ENCODE assay signal across 1 cellular context in the genomic region with DNA sequence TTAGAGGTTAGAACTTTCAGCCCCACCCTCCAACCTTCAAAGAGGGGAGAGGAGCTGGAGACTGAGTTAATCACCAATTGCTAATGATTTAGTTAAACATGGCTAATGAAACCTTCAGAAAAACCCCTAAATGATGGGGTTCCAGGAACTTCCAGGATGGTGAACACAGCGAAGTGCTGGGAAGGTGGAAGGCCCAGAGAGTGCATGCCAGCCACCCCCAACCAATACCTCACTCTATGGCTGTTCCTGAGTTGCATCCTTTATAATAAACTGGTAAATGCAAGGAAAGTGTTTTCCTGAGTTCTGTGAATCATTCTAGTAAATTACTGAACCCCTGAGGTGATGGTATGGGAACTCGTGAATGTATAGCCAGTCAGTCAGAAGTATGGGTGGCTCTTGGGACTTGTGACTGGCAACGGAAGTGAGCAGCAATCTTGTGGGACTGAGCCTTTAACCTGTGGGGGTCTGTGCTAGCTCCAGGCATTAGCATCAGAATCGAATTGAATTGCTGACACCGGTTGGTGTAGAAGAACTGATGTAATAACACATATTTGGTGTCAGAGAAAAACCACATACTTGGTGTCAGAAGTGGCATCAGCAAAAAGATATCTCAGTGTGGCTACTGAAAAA.
TF ChIP-seq lines count a peak whose summit lies in the region.

No MANE protein-coding gene starts in this region.

TF ChIP-seq in H1, 55 proteins besides CTCF, POLR2A, EP300 and RAD21:
- TF ChIP-seq SP2 (IDR thresholded peaks at IDR 0.05; ENCODE audit: low read length) = no peak
- no peak for TF ChIP-seq RNF2 (IDR thresholded peaks at IDR 0.05; ENCODE audit: borderline replicate concordance, low read depth, low read length, missing control alignments, poor library complexity, severe bottlenecking)
- no peak for TF ChIP-seq RXRA (IDR thresholded peaks at IDR 0.05; ENCODE audit: insufficient read depth, low read depth, low read length)
- no peak for TF ChIP-seq POU5F1 (IDR thresholded peaks at IDR 0.05; ENCODE audit: low read depth, low read length)
- no peak for TF ChIP-seq KDM4A (IDR thresholded peaks at IDR 0.05; ENCODE audit: low read depth, low read length, severe bottlenecking)
- TF ChIP-seq SIN3A (conservative IDR thresholded peaks at IDR 0.05 in 1 of 2, IDR thresholded peaks at IDR 0.05 in 1 of 2; ENCODE audit: low read depth in 1 of 2, low read length in 2 of 2) = no peak
- TF ChIP-seq, protein P1, sequence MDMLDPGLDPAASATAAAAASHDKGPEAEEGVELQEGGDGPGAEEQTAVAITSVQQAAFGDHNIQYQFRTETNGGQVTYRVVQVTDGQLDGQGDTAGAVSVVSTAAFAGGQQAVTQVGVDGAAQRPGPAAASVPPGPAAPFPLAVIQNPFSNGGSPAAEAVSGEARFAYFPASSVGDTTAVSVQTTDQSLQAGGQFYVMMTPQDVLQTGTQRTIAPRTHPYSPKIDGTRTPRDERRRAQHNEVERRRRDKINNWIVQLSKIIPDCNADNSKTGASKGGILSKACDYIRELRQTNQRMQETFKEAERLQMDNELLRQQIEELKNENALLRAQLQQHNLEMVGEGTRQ (IDR thresholded peaks at IDR 0.05; ENCODE audit: low read length) = no peak
- no peak for TF ChIP-seq KDM5A (IDR thresholded peaks at IDR 0.05; ENCODE audit: low read length)
- no peak for TF ChIP-seq SP4 (IDR thresholded peaks at IDR 0.05; ENCODE audit: low read length)
- TF ChIP-seq, protein P2, sequence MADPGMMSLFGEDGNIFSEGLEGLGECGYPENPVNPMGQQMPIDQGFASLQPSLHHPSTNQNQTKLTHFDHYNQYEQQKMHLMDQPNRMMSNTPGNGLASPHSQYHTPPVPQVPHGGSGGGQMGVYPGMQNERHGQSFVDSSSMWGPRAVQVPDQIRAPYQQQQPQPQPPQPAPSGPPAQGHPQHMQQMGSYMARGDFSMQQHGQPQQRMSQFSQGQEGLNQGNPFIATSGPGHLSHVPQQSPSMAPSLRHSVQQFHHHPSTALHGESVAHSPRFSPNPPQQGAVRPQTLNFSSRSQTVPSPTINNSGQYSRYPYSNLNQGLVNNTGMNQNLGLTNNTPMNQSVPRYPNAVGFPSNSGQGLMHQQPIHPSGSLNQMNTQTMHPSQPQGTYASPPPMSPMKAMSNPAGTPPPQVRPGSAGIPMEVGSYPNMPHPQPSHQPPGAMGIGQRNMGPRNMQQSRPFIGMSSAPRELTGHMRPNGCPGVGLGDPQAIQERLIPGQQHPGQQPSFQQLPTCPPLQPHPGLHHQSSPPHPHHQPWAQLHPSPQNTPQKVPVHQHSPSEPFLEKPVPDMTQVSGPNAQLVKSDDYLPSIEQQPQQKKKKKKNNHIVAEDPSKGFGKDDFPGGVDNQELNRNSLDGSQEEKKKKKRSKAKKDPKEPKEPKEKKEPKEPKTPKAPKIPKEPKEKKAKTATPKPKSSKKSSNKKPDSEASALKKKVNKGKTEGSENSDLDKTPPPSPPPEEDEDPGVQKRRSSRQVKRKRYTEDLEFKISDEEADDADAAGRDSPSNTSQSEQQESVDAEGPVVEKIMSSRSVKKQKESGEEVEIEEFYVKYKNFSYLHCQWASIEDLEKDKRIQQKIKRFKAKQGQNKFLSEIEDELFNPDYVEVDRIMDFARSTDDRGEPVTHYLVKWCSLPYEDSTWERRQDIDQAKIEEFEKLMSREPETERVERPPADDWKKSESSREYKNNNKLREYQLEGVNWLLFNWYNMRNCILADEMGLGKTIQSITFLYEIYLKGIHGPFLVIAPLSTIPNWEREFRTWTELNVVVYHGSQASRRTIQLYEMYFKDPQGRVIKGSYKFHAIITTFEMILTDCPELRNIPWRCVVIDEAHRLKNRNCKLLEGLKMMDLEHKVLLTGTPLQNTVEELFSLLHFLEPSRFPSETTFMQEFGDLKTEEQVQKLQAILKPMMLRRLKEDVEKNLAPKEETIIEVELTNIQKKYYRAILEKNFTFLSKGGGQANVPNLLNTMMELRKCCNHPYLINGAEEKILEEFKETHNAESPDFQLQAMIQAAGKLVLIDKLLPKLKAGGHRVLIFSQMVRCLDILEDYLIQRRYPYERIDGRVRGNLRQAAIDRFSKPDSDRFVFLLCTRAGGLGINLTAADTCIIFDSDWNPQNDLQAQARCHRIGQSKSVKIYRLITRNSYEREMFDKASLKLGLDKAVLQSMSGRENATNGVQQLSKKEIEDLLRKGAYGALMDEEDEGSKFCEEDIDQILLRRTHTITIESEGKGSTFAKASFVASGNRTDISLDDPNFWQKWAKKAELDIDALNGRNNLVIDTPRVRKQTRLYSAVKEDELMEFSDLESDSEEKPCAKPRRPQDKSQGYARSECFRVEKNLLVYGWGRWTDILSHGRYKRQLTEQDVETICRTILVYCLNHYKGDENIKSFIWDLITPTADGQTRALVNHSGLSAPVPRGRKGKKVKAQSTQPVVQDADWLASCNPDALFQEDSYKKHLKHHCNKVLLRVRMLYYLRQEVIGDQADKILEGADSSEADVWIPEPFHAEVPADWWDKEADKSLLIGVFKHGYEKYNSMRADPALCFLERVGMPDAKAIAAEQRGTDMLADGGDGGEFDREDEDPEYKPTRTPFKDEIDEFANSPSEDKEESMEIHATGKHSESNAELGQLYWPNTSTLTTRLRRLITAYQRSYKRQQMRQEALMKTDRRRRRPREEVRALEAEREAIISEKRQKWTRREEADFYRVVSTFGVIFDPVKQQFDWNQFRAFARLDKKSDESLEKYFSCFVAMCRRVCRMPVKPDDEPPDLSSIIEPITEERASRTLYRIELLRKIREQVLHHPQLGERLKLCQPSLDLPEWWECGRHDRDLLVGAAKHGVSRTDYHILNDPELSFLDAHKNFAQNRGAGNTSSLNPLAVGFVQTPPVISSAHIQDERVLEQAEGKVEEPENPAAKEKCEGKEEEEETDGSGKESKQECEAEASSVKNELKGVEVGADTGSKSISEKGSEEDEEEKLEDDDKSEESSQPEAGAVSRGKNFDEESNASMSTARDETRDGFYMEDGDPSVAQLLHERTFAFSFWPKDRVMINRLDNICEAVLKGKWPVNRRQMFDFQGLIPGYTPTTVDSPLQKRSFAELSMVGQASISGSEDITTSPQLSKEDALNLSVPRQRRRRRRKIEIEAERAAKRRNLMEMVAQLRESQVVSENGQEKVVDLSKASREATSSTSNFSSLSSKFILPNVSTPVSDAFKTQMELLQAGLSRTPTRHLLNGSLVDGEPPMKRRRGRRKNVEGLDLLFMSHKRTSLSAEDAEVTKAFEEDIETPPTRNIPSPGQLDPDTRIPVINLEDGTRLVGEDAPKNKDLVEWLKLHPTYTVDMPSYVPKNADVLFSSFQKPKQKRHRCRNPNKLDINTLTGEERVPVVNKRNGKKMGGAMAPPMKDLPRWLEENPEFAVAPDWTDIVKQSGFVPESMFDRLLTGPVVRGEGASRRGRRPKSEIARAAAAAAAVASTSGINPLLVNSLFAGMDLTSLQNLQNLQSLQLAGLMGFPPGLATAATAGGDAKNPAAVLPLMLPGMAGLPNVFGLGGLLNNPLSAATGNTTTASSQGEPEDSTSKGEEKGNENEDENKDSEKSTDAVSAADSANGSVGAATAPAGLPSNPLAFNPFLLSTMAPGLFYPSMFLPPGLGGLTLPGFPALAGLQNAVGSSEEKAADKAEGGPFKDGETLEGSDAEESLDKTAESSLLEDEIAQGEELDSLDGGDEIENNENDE (IDR thresholded peaks at IDR 0.05; ENCODE audit: insufficient replicate concordance, low read length) = no peak
- no peak for TF ChIP-seq NRF1 (IDR thresholded peaks at IDR 0.05; ENCODE audit: low read depth, low read length)
